ENCODE assay signal across 26 cellular contexts in the genomic region with DNA sequence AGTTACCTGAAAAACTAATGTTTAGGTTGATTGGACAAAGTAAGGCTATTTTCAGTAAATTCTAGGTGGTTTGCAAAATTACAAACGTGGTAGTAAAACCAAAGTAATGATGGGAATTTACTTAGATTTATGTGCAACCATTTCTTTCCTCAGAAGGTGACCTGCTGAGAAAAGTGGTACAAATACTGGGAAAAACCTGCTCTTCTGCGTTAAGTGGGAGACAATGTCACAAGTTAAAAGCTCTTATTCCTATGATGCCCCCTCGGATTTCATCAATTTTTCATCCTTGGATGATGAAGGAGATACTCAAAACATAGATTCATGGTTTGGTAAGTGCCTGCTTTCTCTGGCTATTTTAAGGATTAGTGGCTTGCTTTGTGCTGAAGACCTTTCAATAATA.
"Had no signal": no experiment of that assay in that cellular context is flagged by ENCODE, and none has a peak within 500 bp of the region (broad histone marks: within the 10 kb centered on the region; RNA-seq: fewer than 3 reads in every experiment).

No MANE protein-coding gene starts in this region.

- H3K4me3 ChIP-seq: heart right ventricle, hepatocyte, left ventricle myocardium inferior, lung, pancreas, prostate gland, skin epidermis, suprapubic skin, thoracic aorta, tibial artery, upper lobe of right lung had no signal

- H3K4me1 ChIP-seq: heart right ventricle, left ventricle myocardium inferior, pancreas, prostate gland, suprapubic skin, tibial artery, upper lobe of right lung had no signal

- FAIRE-seq: pancreas, urothelium cell line had no signal

- H3K4me3 Mint-ChIP-seq: memory B cell; naive thymus-derived CD8-positive, alpha-beta T cell; nephron; stimulated activated effector memory CD8-positive, alpha-beta T cell treated with anti-CD3 and anti-CD28 coated beads, Interleukin-12 subunit alpha, Interleukin-12 subunit beta, amount 100 ng/mL, for 72 hours; stimulated activated naive CD8-positive, alpha-beta T cell treated with anti-CD3 and anti-CD28 coated beads, Interleukin-15, Interleukin-2, amounts not matched to agents 100 ng/mL and 50 ng/mL, for 24 hours had no signal

- H3K4me1 Mint-ChIP-seq: memory B cell; naive thymus-derived CD8-positive, alpha-beta T cell; stimulated activated effector memory CD8-positive, alpha-beta T cell treated with anti-CD3 and anti-CD28 coated beads, Interleukin-12 subunit alpha, Interleukin-12 subunit beta, amount 100 ng/mL, for 72 hours had no signal

- DNase-seq: heart right ventricle; islet precursor cell; left ventricle myocardium inferior; naive thymus-derived CD8-positive, alpha-beta T cell; pancreas; posterior cingulate gyrus; retina; right cardiac atrium; stimulated activated CD4-positive, alpha-beta T cell treated with anti-CD3 and anti-CD28 coated beads, Interleukin-12 subunit alpha, Interleukin-12 subunit beta, amount 100 ng/mL, for 4 hours; stimulated activated CD4-positive, alpha-beta T cell treated with anti-CD3 and anti-CD28 coated beads, Interleukin-4, amount 100 ng/mL, for 24 hours; stimulated activated naive CD4-positive, alpha-beta T cell; tibial artery; trophoblast cell; upper lobe of right lung had no signal

- H2AFZ ChIP-seq: hepatocyte had no signal

- H3K27ac ChIP-seq: heart right ventricle, hepatocyte, left ventricle myocardium inferior, pancreas, prostate gland, skin epidermis, suprapubic skin, thoracic aorta, tibial artery, upper lobe of right lung had no signal

- ATAC-seq: heart right ventricle; naive thymus-derived CD8-positive, alpha-beta T cell; pancreas; right cardiac atrium; sciatic nerve; stimulated activated effector memory CD8-positive, alpha-beta T cell treated with anti-CD3 and anti-CD28 coated beads, Interleukin-12 subunit alpha, Interleukin-12 subunit beta, amount 100 ng/mL, for 72 hours; upper lobe of right lung had no signal

- H3K36me3 Mint-ChIP-seq: memory B cell; naive thymus-derived CD8-positive, alpha-beta T cell had no signal

- H3K4me2 ChIP-seq: hepatocyte had no signal

- H3K36me3 ChIP-seq: left ventricle myocardium inferior, pancreas, prostate gland, suprapubic skin, thoracic aorta, tibial artery, upper lobe of right lung had no signal

- H3K27me3 ChIP-seq: heart right ventricle, hepatocyte, pancreas, suprapubic skin, tibial artery, upper lobe of right lung had no signal

- H3K9me3 ChIP-seq: heart right ventricle, left ventricle myocardium inferior, pancreas, prostate gland, suprapubic skin, thoracic aorta, tibial artery, upper lobe of right lung had no signal

- H3K27ac Mint-ChIP-seq: memory B cell; naive thymus-derived CD8-positive, alpha-beta T cell; stimulated activated effector memory CD8-positive, alpha-beta T cell treated with anti-CD3 and anti-CD28 coated beads, Interleukin-12 subunit alpha, Interleukin-12 subunit beta, amount 100 ng/mL, for 72 hours; stimulated activated naive CD8-positive, alpha-beta T cell treated with anti-CD3 and anti-CD28 coated beads, Interleukin-15, Interleukin-2, amounts not matched to agents 100 ng/mL and 50 ng/mL, for 24 hours had no signal

- H3K27me3 Mint-ChIP-seq: memory B cell; naive thymus-derived CD8-positive, alpha-beta T cell; stimulated activated naive CD8-positive, alpha-beta T cell treated with anti-CD3 and anti-CD28 coated beads, Interleukin-15, Interleukin-2, amounts not matched to agents 100 ng/mL and 50 ng/mL, for 24 hours had no signal

- H3K9me3 Mint-ChIP-seq: memory B cell; naive thymus-derived CD8-positive, alpha-beta T cell; nephron; stimulated activated effector memory CD8-positive, alpha-beta T cell treated with anti-CD3 and anti-CD28 coated beads, Interleukin-12 subunit alpha, Interleukin-12 subunit beta, amount 100 ng/mL, for 72 hours; stimulated activated naive CD8-positive, alpha-beta T cell treated with anti-CD3 and anti-CD28 coated beads, Interleukin-15, Interleukin-2, amounts not matched to agents 100 ng/mL and 50 ng/mL, for 24 hours had no signal
